In the genomic region with DNA sequence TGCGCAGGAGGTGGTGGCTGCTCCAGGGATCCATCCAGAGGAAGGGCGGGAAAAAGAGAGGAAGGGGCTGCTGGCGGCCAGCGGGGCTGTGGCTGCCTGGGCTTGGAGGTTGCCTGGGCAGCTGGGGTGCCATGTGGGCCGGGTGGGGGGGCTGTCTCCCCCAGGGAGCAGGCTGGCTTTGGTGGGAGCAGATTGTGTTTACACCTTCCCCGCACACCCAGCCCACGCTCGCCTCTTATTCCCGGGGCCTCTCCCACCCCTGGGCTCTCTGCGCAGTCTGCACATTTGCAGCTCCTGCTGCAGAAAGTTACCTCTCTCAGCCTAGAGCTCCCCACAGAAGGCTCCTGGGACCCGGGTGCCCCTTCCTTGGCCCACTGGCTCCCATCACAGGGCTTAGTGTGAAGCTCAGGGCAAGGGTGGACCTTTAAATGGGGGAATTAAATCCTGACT, we compare ENCODE assay signal across 1 cellular context.
TF ChIP-seq lines count a peak whose summit lies in the region.

No MANE protein-coding gene starts in this region.

TF ChIP-seq in H1, 55 proteins besides CTCF, POLR2A, EP300 and RAD21:
- TF ChIP-seq TAF7 (optimal IDR thresholded peaks at IDR 0.05; ENCODE audit: borderline replicate concordance, low read depth, low read length): no peak
